ENCODE assay signal across 8 cellular contexts in the genomic region with DNA sequence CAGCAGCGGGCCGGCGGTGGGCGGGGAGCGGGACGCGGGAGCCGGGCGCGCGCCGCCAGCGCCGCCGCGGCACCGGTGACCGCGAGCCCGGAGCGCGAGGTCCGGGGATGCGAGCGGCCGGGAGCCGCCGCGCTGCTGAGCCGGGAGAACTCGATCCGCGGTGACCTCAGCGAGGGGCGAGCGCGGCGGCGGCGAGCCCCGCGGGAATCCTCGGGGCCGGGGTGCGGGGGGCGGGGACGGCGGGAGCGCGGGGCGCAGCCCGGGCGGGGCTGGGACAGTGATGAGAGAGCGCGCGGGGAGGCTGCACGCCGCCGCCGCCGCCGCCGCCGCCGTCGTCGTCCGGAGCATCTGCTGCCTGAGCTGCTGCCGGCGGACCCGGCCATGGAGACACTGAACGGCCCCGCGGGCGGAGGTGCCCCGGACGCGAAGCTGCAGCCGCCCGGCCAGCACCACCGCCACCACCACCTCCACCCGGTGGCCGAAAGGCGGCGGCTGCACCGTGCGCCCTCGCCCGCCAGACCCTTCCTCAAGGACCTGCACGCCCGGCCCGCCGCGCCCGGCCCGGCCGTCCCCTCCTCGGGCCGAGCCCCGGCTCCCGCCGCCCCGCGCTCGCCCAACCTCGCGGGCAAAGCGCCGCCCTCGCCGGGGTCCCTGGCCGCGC. TPM values are rescaled to one million over a fixed set of nuclear protein-coding genes. Genes with fewer than 3 reads are reported as not detected.
DNase-seq lines count a peak whose midpoint lies in the region; ATAC-seq, FAIRE-seq and TF ChIP-seq lines count a peak whose summit lies in the region.

A gene (plus strand): TSS at position 277 of the 661 bp plus-strand sequence. CDS start 105 bp downstream, at position 382.

- TF ChIP-seq RAD21 in K562 (CRISPR knock-in tag; conservative IDR thresholded peaks at IDR 0.05 in 1 of 2, IDR thresholded peaks at IDR 0.05 in 1 of 2) = no peak

- intact Hi-C loops in Caco-2 (cut with micrococcal nuclease; ENCODE audit: unreplicated experiment) = loop anchor here (5.0 to 10.0 kb wide), 2 partner anchors 97 to 189 kb away; no protein-coding TSS in a partner anchor
- intact Hi-C loops in PC-3 (cut with micrococcal nuclease) = loop anchor here (2.0 to 5.0 kb wide), 2 partner anchors 51 to 432 kb away; a partner anchor contains a TSS
- intact Hi-C loops in K562 (cut with micrococcal nuclease) = no loop called here
- intact Hi-C loops in sciatic nerve (cut with DNase I) = no loop called here

- H3K9ac ChIP-seq in PC-3 (ENCODE audit: low read length) (peak within 1 kb of the TSS; percentile 78), K562 (ENCODE audit: insufficient read depth in 1 of 2, low read depth in 2 of 2, low read length in 2 of 2) (peak within 1 kb of the TSS; percentile 53 to 91)

- peak within 1 kb of the TSS; percentile 91 for H2AFZ ChIP-seq in PC-3 (ENCODE audit: low read length)
- peak within 1 kb of the TSS; percentile 95 for H2AFZ ChIP-seq in K562 (ENCODE audit: low read depth, low read length)

- no peaks in the 10 kb centered on the region for H3F3A ChIP-seq in PC-3 (ENCODE audit: low read length, unreplicated experiment)

- H3K9me3 ChIP-seq in Caco-2 = no peaks in the 10 kb centered on the region
- no peaks in the 10 kb centered on the region for H3K9me3 ChIP-seq in PC-3 (ENCODE audit: low read length)
- H3K9me3 ChIP-seq in K562 (replicated peaks; ENCODE audit: control insufficient read depth, insufficient read depth, low read depth, low read length) = no peaks in the 10 kb centered on the region

- H3K27ac ChIP-seq in PC-3 (ENCODE audit: low read length) (peak within 1 kb of the TSS; percentile 51), K562 (ENCODE audit: extremely low read depth, low read depth, low read length) (peak within 1 kb of the TSS; percentile 34)

- TF ChIP-seq EP300 in K562 (IDR thresholded peaks at IDR 0.05; ENCODE audit: low read length) = no peak

- peaks cover 16% of the 10 kb centered on the region for H3K4me1 Mint-ChIP-seq in Caco-2 (ENCODE audit: low read depth, unreplicated experiment)

- FAIRE-seq in GM19239 (lab: Jason Lieb, UNC) (no peak), K562 (lab: Jason Lieb, UNC) (no peak)

- H3K79me2 ChIP-seq in PC-3 (ENCODE audit: low read length) (peaks cover 45% of the 10 kb centered on the region), K562 (ENCODE audit: control insufficient read depth, insufficient read depth, low read length) (0 out of 3 replicates have a peak, but pooled peaks cover 3% of the 10 kb centered on the region)

- no peak for TF ChIP-seq POLR2A in K562 (conservative IDR thresholded peaks at IDR 0.05)

- H3K9me3 Mint-ChIP-seq in Caco-2 (ENCODE audit: unreplicated experiment) = no peaks in the 10 kb centered on the region

- peaks cover 8% of the 10 kb centered on the region for H3K36me3 Mint-ChIP-seq in Caco-2 (ENCODE audit: insufficient read depth, unreplicated experiment)

- 0% methylated on average over 9 of the region's 113 CpGs for WGBS in K562 (ENCODE audit: insufficient coverage, low coverage, missing lambda C conversion rate)

- H3K4me1 ChIP-seq in Caco-2 = peaks cover 17% of the 10 kb centered on the region
- peaks cover 49% of the 10 kb centered on the region for H3K4me1 ChIP-seq in PC-3 (ENCODE audit: insufficient read depth, low read length)
- peaks cover 8 to 44% of the 10 kb centered on the region in 2 experiments for H3K4me1 ChIP-seq in K562 (replicated peaks in 1 of 2; ENCODE audit: control insufficient read depth in 2 of 2, insufficient read depth in 2 of 2, low read length in 2 of 2)

- no TSS peak for BruUV-seq in Caco-2 (replicated peaks; lab: Mats Ljungman, UMichigan)
- no TSS peak for BruUV-seq in PC-3 (replicated peaks; lab: Mats Ljungman, UMichigan)
- no TSS peak for BruUV-seq in K562 (replicated peaks; lab: Mats Ljungman, UMichigan)

- peak; percentile 57 for ATAC-seq in HG03159 (IDR thresholded peaks at IDR 0.05; ENCODE audit: unreplicated experiment)
- ATAC-seq in PC-3 = peak; percentile 20
- peak; percentile 53 for ATAC-seq in K562
- ATAC-seq in sciatic nerve = no peak

- peak within 1 kb of the TSS; percentile 89 for H3K4me3 Mint-ChIP-seq in Caco-2 (ENCODE audit: unreplicated experiment)

- H3K27me3 Mint-ChIP-seq in Caco-2 (ENCODE audit: insufficient read depth, unreplicated experiment) = peaks cover 2% of the 10 kb centered on the region

- TF ChIP-seq CTCF in Caco-2 (IDR thresholded peaks at IDR 0.05; ENCODE audit: insufficient read depth in 1 of 2, low read depth in 1 of 2, low read length in 1 of 2, severe bottlenecking in 1 of 2, unreplicated experiment in 1 of 2) (no peak), PC-3 (conservative IDR thresholded peaks at IDR 0.05; ENCODE audit: low read depth, low read length) (no peak), K562 (IDR thresholded peaks at IDR 0.05 in 2 of 3, conservative IDR thresholded peaks at IDR 0.05 in 1 of 3; ENCODE audit: insufficient read depth in 2 of 3, low read depth in 1 of 3, low read length in 3 of 3) (no peak)

- H4K20me1 ChIP-seq in PC-3 (ENCODE audit: low read length) (peaks cover 12% of the 10 kb centered on the region; the same call in 1 of the 2 replicates), K562 (replicated peaks; ENCODE audit: control insufficient read depth, insufficient read depth, low read length) (no peaks in the 10 kb centered on the region; the same call in 1 of the 2 replicates)

- peak within 1 kb of the TSS; percentile 26 for H3K27ac Mint-ChIP-seq in Caco-2 (ENCODE audit: unreplicated experiment)

- H3K27me3 ChIP-seq in Caco-2 (replicated peaks; ENCODE audit: control insufficient read depth, insufficient read depth, low read length) = no peaks in the 10 kb centered on the region
- no peaks in the 10 kb centered on the region for H3K27me3 ChIP-seq in PC-3 (ENCODE audit: low read length)
- H3K27me3 ChIP-seq in K562 (ENCODE audit: control insufficient read depth in 2 of 2, insufficient read depth in 2 of 2, low read length in 2 of 2) = peaks cover 0 to 14% of the 10 kb centered on the region in 2 experiments; a peak in 3 of 5 replicates

- DNase-seq in Caco-2 (peak; percentile 46 to 67), GM19239 (ENCODE audit: insufficient read length, low spot score) (peak; percentile 86), PC-3 (peak; percentile 57), K562 (ENCODE audit: extremely low read depth in 1 of 4, low spot score in 3 of 4) (peak in 2 of 4 experiments; percentile 57 to 58), sciatic nerve (ENCODE audit: low spot score) (peak; percentile 65), inferior parietal cortex (ENCODE audit: extremely low spot score) (no peak)

- H3K9me1 ChIP-seq in K562 (ENCODE audit: control insufficient read depth, insufficient read depth, low read length) = no peaks in the 10 kb centered on the region

- no peaks in the 10 kb centered on the region for H3K36me3 ChIP-seq in Caco-2 (ENCODE audit: control insufficient read depth, insufficient read depth, low read length)
- H3K36me3 ChIP-seq in PC-3 (ENCODE audit: low read depth, low read length) = no peaks in the 10 kb centered on the region
- no peaks in the 10 kb centered on the region for H3K36me3 ChIP-seq in K562 (ENCODE audit: control insufficient read depth, insufficient read depth, low read length)

- POLR2A ChIA-PET in Caco-2 (lab: Charles Lee) = interaction anchor here (0.8 kb wide), 1 partner anchor 70 kb away, joined by 3 read pairs; no protein-coding TSS in a partner anchor
- POLR2A ChIA-PET in PC-3 (lab: Charles Lee; ENCODE audit: unreplicated experiment) = no interaction called here
- POLR2A ChIA-PET in K562 (lab: Yijun Ruan, JAX) = interaction anchor here (0.6 to 1.7 kb wide), 7 partner anchors 10 to 298 kb away, joined by 3 to 7 read pairs (median 4); no protein-coding TSS in a partner anchor

- CTCF ChIA-PET in Caco-2 (lab: Charles Lee) = interaction anchor here (1.0 to 1.9 kb wide), 2 partner anchors 9 to 283 kb away, joined by 3 to 9 read pairs; no protein-coding TSS in a partner anchor
- CTCF ChIA-PET in PC-3 (lab: Charles Lee) = interaction anchor here (0.8 kb wide), 1 partner anchor 282 kb away, joined by 7 read pairs; no protein-coding TSS in a partner anchor
- CTCF ChIA-PET in K562 (lab: Yijun Ruan, JAX; ENCODE audit: low intra/inter-chr PET ratio) = no interaction called here

- no peaks in the 10 kb centered on the region for H3K9me2 ChIP-seq in PC-3 (replicated peaks; ENCODE audit: low read length)

- in situ Hi-C loops in K562 (cut with MboI) = no loop called here

- peak within 1 kb of the TSS; percentile 86 for H3K4me3 ChIP-seq in Caco-2 (ENCODE audit: low read depth, low read length)
- peak within 1 kb of the TSS; percentile 78 for H3K4me3 ChIP-seq in PC-3 (ENCODE audit: low read length)
- H3K4me3 ChIP-seq in K562 = peak within 1 kb of the TSS; percentile 52
- peak within 1 kb of the TSS; percentile 65 for H3K4me3 ChIP-seq in iPS-11a (ENCODE audit: low read depth, low read length)

- peak within 1 kb of the TSS; percentile 99 for H3K4me2 ChIP-seq in PC-3 (ENCODE audit: low read length)
- peak within 1 kb of the TSS; percentile 85 for H3K4me2 ChIP-seq in K562 (ENCODE audit: insufficient read depth, low read length)

RNA-seq across cellular contexts. Expression of the gene that starts here (rescaled TPM):
- 26.4 and 28.3 TPM in 2 replicates for total RNA-seq in Caco-2 (2022)
- 33.1 and 58.8 TPM in 2 replicates for total RNA-seq in PC-3 (2014; rRNA removed)
- total RNA-seq in K562 (2011; cell fraction: chromatin; rRNA removed; ENCODE audit: low replicate concordance) = 26.9 and 56.2 TPM in 2 replicates
- total RNA-seq in K562 (2011; cell fraction: nucleolus; rRNA removed) = 10.2 and 11.4 TPM in 2 replicates
- 21.6 and 32.3 TPM in 2 replicates for total RNA-seq in K562 (2011; cell fraction: nucleoplasm; rRNA removed)
- 3.7 and 4.6 TPM in 2 replicates for total RNA-seq in K562 (2014; rRNA removed)
- 6.8 and 7.4 TPM in 2 replicates for total RNA-seq in K562 (2014; rRNA removed; fragmentation: Illumina TruSeq; extraction: Trizol)
- 3.7 and 4.9 TPM in 2 replicates for total RNA-seq in K562 (2015; rRNA removed; fragmentation: Illumina TruSeq; extraction: Trizol)
- total RNA-seq in K562 (2021) = 5.4 and 5.9 TPM in 2 replicates
- polyA plus RNA-seq in K562 (2011; rRNA removed) = 6.5 and 16.6 TPM in 2 replicates
- 3.4 and 9.5 TPM in 2 replicates for polyA plus RNA-seq in K562 (2011; cell fraction: cytosol; rRNA removed)
- polyA plus RNA-seq in K562 (2011; cell fraction: nucleus; rRNA removed) = 20.4 and 52.0 TPM in 2 replicates
- 4.6 and 4.8 TPM in 2 replicates for polyA plus RNA-seq in K562 (2012)
- 4.5 and 5.0 TPM in 2 replicates for polyA plus RNA-seq in K562 (2014; fragmentation: Illumina TruSeq; extraction: Trizol)
- under 1 TPM; 0.21 to 0.38 TPM for polyA plus RNA-seq in K562 (2014; fragmentation: Nextera tagmentation; extraction: Ambion mirVana)
- polyA plus RNA-seq in K562 (2014; rRNA removed) = 3.0 and 5.5 TPM in 2 replicates
- polyA minus RNA-seq in K562 (2011; rRNA and poly(A)+ RNA removed) = 21.5 and 39.2 TPM in 2 replicates
- 3.7 and 16.8 TPM in 2 replicates for polyA minus RNA-seq in K562 (2011; cell fraction: cytosol; rRNA and poly(A)+ RNA removed)
- polyA minus RNA-seq in K562 (2011; cell fraction: nucleus; rRNA and poly(A)+ RNA removed) = 14.9 and 54.1 TPM in 2 replicates
- 14.6 TPM for total RNA-seq in sciatic nerve

Comparison
In these comparisons a context has a peak if more than half of its experiments do, and no peak if none do; other contexts are left out.
1. intact Hi-C loops: an anchor here in Caco-2 (5.0 to 10.0 kb wide) and PC-3 (2.0 to 5.0 kb wide); none called in K562 and sciatic nerve.